ENCODE assay signal across 18 cellular contexts in the genomic region with DNA sequence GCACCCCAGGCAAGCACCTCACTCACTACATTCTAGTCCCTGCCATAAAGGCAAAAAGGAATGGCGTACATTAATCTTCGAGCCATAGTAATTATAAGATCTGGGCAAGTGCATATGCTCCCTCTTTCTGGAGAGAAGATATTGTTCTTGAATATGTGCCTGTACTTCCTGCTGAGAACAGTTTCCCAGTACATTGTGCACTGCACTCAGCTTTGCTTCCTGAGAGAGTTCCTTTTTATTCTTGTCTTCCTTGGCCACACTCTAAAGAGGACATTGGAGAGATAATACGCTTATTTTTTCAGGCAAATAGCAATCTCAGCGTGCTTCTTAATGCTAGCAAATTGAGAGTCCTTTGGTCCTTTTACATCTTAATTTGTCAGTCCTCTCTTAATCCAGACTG.
"Had no signal": no experiment of that assay in that cellular context is flagged by ENCODE, and none has a peak within 500 bp of the region (broad histone marks: within the 10 kb centered on the region; RNA-seq: fewer than 3 reads in every experiment).

No MANE protein-coding gene starts in this region.

- H3K36me3 ChIP-seq: heart left ventricle, neutrophil, right atrium auricular region had no signal

- DNase-seq: effector CD4-positive, alpha-beta T cell; endodermal cell; heart left ventricle; hippocampal formation; islet precursor cell; mammary epithelial cell; naive thymus-derived CD4-positive, alpha-beta T cell; nephron progenitor cell; small intestine; stimulated activated CD4-positive, alpha-beta T cell treated with anti-CD3 and anti-CD28 coated beads, Interleukin-2, amount 100 ng/mL, for 48 hours; stimulated activated naive CD4-positive, alpha-beta T cell treated with Interleukin-2 at 50 U/mL for 16 hours had no signal

- H3K9me3 ChIP-seq: neutrophil, right atrium auricular region had no signal

- H3K27me3 ChIP-seq: heart left ventricle, neutrophil, right atrium auricular region had no signal

- H3K4me3 ChIP-seq: coronary artery, heart left ventricle, right atrium auricular region had no signal

- H3K27ac ChIP-seq: coronary artery, heart left ventricle, neutrophil, right atrium auricular region had no signal

- ATAC-seq: esophagus mucosa; heart left ventricle; left lobe of liver; naive thymus-derived CD4-positive, alpha-beta T cell had no signal

- H3K4me1 ChIP-seq: heart left ventricle, right atrium auricular region had no signal

- FAIRE-seq: frontal cortex, small intestine, urothelium cell line had no signal
